1 cellular context compared by ENCODE assay signal in genomic region chr12:56688129-56688845, GRCh38.
A peak's percentile ranks its signal among the peaks of the same experiment; 100 is the strongest.
TF ChIP-seq lines count a peak whose summit lies in the region.

Gene PTGES3, minus strand, starts transcription at chr12:56688284. Its CDS starts 285 bp downstream, at chr12:56687999.

TF ChIP-seq in K562, 482 proteins besides CTCF, POLR2A, EP300 and RAD21 (continued from another document and continues in another):
- TF ChIP-seq BCLAF1 (IDR thresholded peaks at IDR 0.05; ENCODE audit: borderline replicate concordance in 1 of 2, control insufficient read depth in 1 of 2, low read depth in 2 of 2, low read length in 1 of 2), result peak in 1 of 2 experiments; percentile 69; a peak in 2 of 4 replicates
- peak; percentile 42; the same call in 1 of the 2 replicates for TF ChIP-seq CTBP1 (IDR thresholded peaks at IDR 0.05; ENCODE audit: borderline replicate concordance)
- TF ChIP-seq ZNF764 (CRISPR knock-in tag; IDR thresholded peaks at IDR 0.05; ENCODE audit: low read depth), result no peak
- TF ChIP-seq TCF15 (CRISPR knock-in tag; IDR thresholded peaks at IDR 0.05), result 0 out of 2 replicates have a peak, but pooled peaks have one; percentile 34
- TF ChIP-seq ETV1 (tag; conservative IDR thresholded peaks at IDR 0.05; ENCODE audit: low read depth), result 0 out of 2 replicates have a peak, but pooled peaks have one; percentile 29
- TF ChIP-seq ARID1B (IDR thresholded peaks at IDR 0.05), result peak; percentile 38; the same call in 1 of the 2 replicates
- peak; percentile 71 for TF ChIP-seq DMBX1 (CRISPR knock-in tag; IDR thresholded peaks at IDR 0.05; ENCODE audit: borderline replicate concordance)
- TF ChIP-seq NFRKB (IDR thresholded peaks at IDR 0.05; ENCODE audit: low read depth), result peak; percentile 98
- peak; percentile 96 for TF ChIP-seq CREB1 (IDR thresholded peaks at IDR 0.05)
- peak; percentile 93 for TF ChIP-seq CREB1 (CRISPR knock-in tag; IDR thresholded peaks at IDR 0.05)
- peak; percentile 79 for TF ChIP-seq VEZF1 (CRISPR knock-in tag; IDR thresholded peaks at IDR 0.05)
- TF ChIP-seq EGR1 (conservative IDR thresholded peaks at IDR 0.05), result peak; percentile 87
- TF ChIP-seq ZNF668 (CRISPR knock-in tag; IDR thresholded peaks at IDR 0.05), result no peak
- TF ChIP-seq MIER1 (IDR thresholded peaks at IDR 0.05; ENCODE audit: low read depth), result no peak
- no peak; the same call in 1 of the 2 replicates for TF ChIP-seq STAT5A (IDR thresholded peaks at IDR 0.05; ENCODE audit: borderline replicate concordance, low read length)
- TF ChIP-seq FOXJ3 (CRISPR knock-in tag; IDR thresholded peaks at IDR 0.05), result no peak
- TF ChIP-seq MGA (IDR thresholded peaks at IDR 0.05), result peak; percentile 96
- no peak for TF ChIP-seq ZNF282 (CRISPR knock-in tag; IDR thresholded peaks at IDR 0.05)
- 0 out of 2 replicates have a peak, but pooled peaks have one; percentile 50 for TF ChIP-seq ATF4 (CRISPR knock-in tag; IDR thresholded peaks at IDR 0.05)
- TF ChIP-seq ZNF431 (CRISPR knock-in tag; IDR thresholded peaks at IDR 0.05), result peak; percentile 52; the same call in 1 of the 2 replicates
- no peak for TF ChIP-seq JUNB (CRISPR knock-in tag; conservative IDR thresholded peaks at IDR 0.05)
- 0 out of 2 replicates have a peak, but pooled peaks have one; percentile 37 for TF ChIP-seq NR2C1 (IDR thresholded peaks at IDR 0.05)
- peak; percentile 38 for TF ChIP-seq NR2C1 (tag; IDR thresholded peaks at IDR 0.05)
- peak; percentile 56; the same call in 1 of the 2 replicates for TF ChIP-seq HOXB6 (CRISPR knock-in tag; IDR thresholded peaks at IDR 0.05; ENCODE audit: borderline replicate concordance)
- peak; percentile 98 for TF ChIP-seq MAX (CRISPR knock-in tag; IDR thresholded peaks at IDR 0.05)
- 0 out of 2 replicates have a peak, but pooled peaks have one; percentile 6 for TF ChIP-seq ZNF134 (CRISPR knock-in tag; conservative IDR thresholded peaks at IDR 0.05)
- TF ChIP-seq PATZ1 (CRISPR knock-in tag; IDR thresholded peaks at IDR 0.05; ENCODE audit: borderline replicate concordance), result no peak
- TF ChIP-seq ZNF263 (CRISPR knock-in tag; IDR thresholded peaks at IDR 0.05; ENCODE audit: borderline replicate concordance), result peak; percentile 48; the same call in 1 of the 2 replicates
- TF ChIP-seq TAF7 (tag; IDR thresholded peaks at IDR 0.05), result peak; percentile 93
- peak; percentile 88 for TF ChIP-seq TAF9B (IDR thresholded peaks at IDR 0.05; ENCODE audit: partially characterized antibody)
- 0 out of 2 replicates have a peak, but pooled peaks have one; percentile 26 for TF ChIP-seq CBX1 (IDR thresholded peaks at IDR 0.05; ENCODE audit: low read depth)
- no peak for TF ChIP-seq KAT8 (IDR thresholded peaks at IDR 0.05; ENCODE audit: low read depth)
- no peak for TF ChIP-seq KAT7 (CRISPR knock-in tag; IDR thresholded peaks at IDR 0.05; ENCODE audit: borderline replicate concordance)
- no peak for TF ChIP-seq ZNF217 (CRISPR knock-in tag; IDR thresholded peaks at IDR 0.05)
- no peak for TF ChIP-seq RBM22 (IDR thresholded peaks at IDR 0.05; ENCODE audit: low read depth, low read length, poor library complexity, severe bottlenecking)
- TF ChIP-seq TOE1 (IDR thresholded peaks at IDR 0.05; ENCODE audit: borderline replicate concordance), result peak; percentile 50; the same call in 1 of the 2 replicates
- peak; percentile 44; the same call in 1 of the 2 replicates for TF ChIP-seq TOE1 (CRISPR knock-in tag; IDR thresholded peaks at IDR 0.05; ENCODE audit: borderline replicate concordance, low read depth)
- TF ChIP-seq MECOM (CRISPR knock-in tag; IDR thresholded peaks at IDR 0.05), result peak; percentile 47; the same call in 1 of the 2 replicates
- no peak for TF ChIP-seq DLX4 (CRISPR knock-in tag; IDR thresholded peaks at IDR 0.05)
- peak; percentile 53; the same call in 1 of the 2 replicates for TF ChIP-seq SMARCA5 (IDR thresholded peaks at IDR 0.05)
- no peak for TF ChIP-seq NFYB (IDR thresholded peaks at IDR 0.05; ENCODE audit: extremely low read depth, insufficient read length)
